Comparison of ENCODE assay signal across 29 cellular contexts in genomic region chr10:47408606-47409005, GRCh38. TPM values are rescaled to one million over a fixed set of nuclear protein-coding genes. Genes with fewer than 3 reads are reported as not detected.
"Had no signal": no experiment of that assay in that cellular context is flagged by ENCODE, and none has a peak within 500 bp of the region (broad histone marks: within the 10 kb centered on the region; RNA-seq: fewer than 3 reads in every experiment).

No MANE protein-coding gene starts in this region.

- H3K79me2 ChIP-seq: hepatocyte, parathyroid adenoma had no signal

- H3K27ac ChIP-seq: body of pancreas, foreskin keratinocyte, hepatocyte, lower lobe of right lung, parathyroid adenoma, skin epidermis, tibial nerve, VCaP had no signal

- H3K27me3 ChIP-seq: body of pancreas, foreskin keratinocyte, hepatocyte, tibial nerve had no signal

- FAIRE-seq: urothelium cell line had no signal

- H3K4me2 ChIP-seq: hepatocyte had no signal

- H3K36me3 ChIP-seq: lower lobe of right lung, tibial nerve had no signal

- H2AFZ ChIP-seq: hepatocyte, parathyroid adenoma had no signal

- DNase-seq: activated CD4-positive, alpha-beta T cell treated with anti-CD3 and anti-CD28 coated beads, Interleukin-2, amount 10 ng/mL, durations not matched to agents 24 days and 14 days; activated CD8-positive, alpha-beta memory T cell treated with anti-CD3 and anti-CD28 coated beads, Interleukin-2, amount 10 ng/mL, durations not matched to agents 7 days and 5 days; activated CD8-positive, alpha-beta T cell treated with anti-CD3 and anti-CD28 coated beads for 36 hours; activated naive CD4-positive, alpha-beta T cell treated with anti-CD3 and anti-CD28 coated beads, Interleukin-2, amount 50 U/mL, for 16 hours; activated naive CD8-positive, alpha-beta T cell treated with anti-CD3 and anti-CD28 coated beads, Interleukin-2, amount 50 U/mL, for 24 hours; activated T-cell treated with anti-CD3 and anti-CD28 coated beads for 4 hours; anterior cingulate cortex; body of pancreas; effector CD8-positive, alpha-beta T cell; erythroblast; foreskin keratinocyte; immature natural killer cell; lower lobe of right lung; mesendoderm; nephron progenitor cell; nucleus accumbens; stimulated activated CD4-positive, alpha-beta T cell treated with anti-CD3 and anti-CD28 coated beads, Interleukin-1b, Interleukin-23, amount 100 ng/mL, for 48 hours; stimulated activated naive CD8-positive, alpha-beta T cell treated with anti-CD3 and anti-CD28 coated beads, Interleukin-15, amount 100 ng/mL, for 72 hours had no signal

- H3K9me3 ChIP-seq: body of pancreas, lower lobe of right lung, mucosa of descending colon, tibial nerve had no signal

- ATAC-seq: activated CD4-positive, CD25-positive, alpha-beta regulatory T cell treated with anti-CD3 and anti-CD28 coated beads, Interleukin-2, amount 50 U/mL, for 24 hours; activated CD8-positive, alpha-beta memory T cell treated with anti-CD3 and anti-CD28 coated beads, Interleukin-2, amount 10 ng/mL, durations not matched to agents 7 days and 5 days; activated CD8-positive, alpha-beta T cell treated with anti-CD3 and anti-CD28 coated beads for 36 hours; activated naive CD8-positive, alpha-beta T cell treated with anti-CD3 and anti-CD28 coated beads, Interleukin-2, amount 50 U/mL, for 24 hours; body of pancreas; foreskin keratinocyte; left lobe of liver; lower lobe of right lung; mucosa of descending colon; stimulated activated effector memory CD8-positive, alpha-beta T cell treated with anti-CD3 and anti-CD28 coated beads, Interleukin-12 subunit alpha, Interleukin-12 subunit beta, amount 100 ng/mL, for 72 hours had no signal

- H3K4me3 ChIP-seq: body of pancreas, hepatocyte, lower lobe of right lung, mucosa of descending colon, skin epidermis, tibial nerve had no signal

- H3K4me1 ChIP-seq: body of pancreas, parathyroid adenoma had no signal

RNA-seq across cellular contexts. Expression of gene ZNF488, which starts 24.5 kb away (rescaled TPM):
- total RNA-seq: activated CD4-positive, alpha-beta T cell treated with anti-CD3 and anti-CD28 coated beads, Interleukin-2, amount 10 ng/mL, durations not matched to agents 24 days and 14 days; glomerular endothelial cell had no signal
- polyA plus RNA-seq: immature natural killer cell had no signal
